In genomic region chr15:28184166-28184565, GRCh38 we compare ENCODE assay signal across 21 cellular contexts.
A peak's percentile ranks its signal among the peaks of the same experiment; 100 is the strongest.
DNase-seq lines count a peak whose midpoint lies in the region; ATAC-seq and TF ChIP-seq lines count a peak whose summit lies in the region.
"Had no signal": no experiment of that assay in that cellular context is flagged by ENCODE, and none has a peak within 500 bp of the region (broad histone marks: within the 10 kb centered on the region; RNA-seq: fewer than 3 reads in every experiment).

No MANE protein-coding gene starts in this region.

- peak; percentile 37 for DNase-seq in AG08396 (ENCODE audit: low spot score)
- DNase-seq in HCEC 1CT = peak; percentile 1
- DNase-seq in choroid plexus epithelial cell (ENCODE audit: low read depth) = peak; percentile 30
- peak; percentile 14 for DNase-seq in mesenchymal stem cell
- DNase-seq in NCI-H2171 treated with DMSO at 0.1 percent for 48 hours (lab: John Stamatoyannopoulos, UW) = no peak
- DNase-seq in activated CD4-positive, alpha-beta T cell treated with anti-CD3 and anti-CD28 coated beads for 1 hour = no peak
- DNase-seq in upper lobe of right lung = no peak
- no peak for DNase-seq in NCI-H69 (lab: John Stamatoyannopoulos, UW)
- DNase-seq: 8988T; Calu3; CD8-positive, alpha-beta T cell; DMS53; KG1; MV-4-11; NCI-H1694 treated with DMSO at 0.1 percent for 48 hours; NCI-H510A; NCI-H774; OCI-M1; SHP77 had no signal

- no peak overlapping the region for H4K91ac ChIP-seq in mesenchymal stem cell (ENCODE audit: low read length)

- no peak overlapping the region for H3K4me2 ChIP-seq in mesenchymal stem cell (ENCODE audit: low read length, poor library complexity, severe bottlenecking)
- H3K4me2 ChIP-seq: BLaER1 treated with 17β-estradiol and CSF1 and Interleukin-3, amounts not matched to agents 10 nM and 100 nM had no signal

- H3K4ac ChIP-seq in mesenchymal stem cell (ENCODE audit: low read depth in 1 of 2, low read length in 2 of 2) = no peak overlapping the region

- intact Hi-C loops in upper lobe of right lung (cut with DNase I) = no loop called here

- H3K9me3 ChIP-seq in mesenchymal stem cell (ENCODE audit: control insufficient read depth, low read length) (no peaks in the 10 kb centered on the region), upper lobe of right lung (no peaks in the 10 kb centered on the region)
- H3K9me3 ChIP-seq: BLaER1 treated with 17β-estradiol and CSF1 and Interleukin-3, amounts not matched to agents 10 nM and 100 nM had no signal

- H3K23ac ChIP-seq in mesenchymal stem cell (ENCODE audit: low read length in 2 of 2) = no peak overlapping the region

- ATAC-seq in upper lobe of right lung = no peak
- ATAC-seq: CD8-positive, alpha-beta T cell; HepG2 had no signal

- H3K36me3 ChIP-seq in mesenchymal stem cell (ENCODE audit: control insufficient read depth in 1 of 2, insufficient read depth in 2 of 2, low read depth in 1 of 2, low read length in 2 of 2) (peaks cover 27 to 88% of the 10 kb centered on the region in 2 experiments), upper lobe of right lung (peaks cover 76% of the 10 kb centered on the region)

- H2AK5ac ChIP-seq in mesenchymal stem cell (ENCODE audit: low read length, severe bottlenecking) = no peak overlapping the region

- H4K8ac ChIP-seq in mesenchymal stem cell (ENCODE audit: low read length) = no peak overlapping the region

- H2BK5ac ChIP-seq in mesenchymal stem cell (ENCODE audit: low read depth, low read length, poor library complexity, severe bottlenecking) = no peak overlapping the region

- H2BK15ac ChIP-seq in mesenchymal stem cell (ENCODE audit: low read depth, poor library complexity, severe bottlenecking) = no peak overlapping the region

- H3K27me3 ChIP-seq in mesenchymal stem cell (ENCODE audit: control insufficient read depth in 1 of 2, insufficient read depth in 1 of 2, low read length in 2 of 2) = no peaks in the 10 kb centered on the region
- H3K27me3 ChIP-seq in upper lobe of right lung = no peaks in the 10 kb centered on the region
- H3K27me3 ChIP-seq: BLaER1 treated with 17β-estradiol and CSF1 and Interleukin-3, amounts not matched to agents 10 nM and 100 nM had no signal

- H3K79me1 ChIP-seq in mesenchymal stem cell (replicated peaks; ENCODE audit: low read length, poor library complexity, severe bottlenecking) = peaks cover 15% of the 10 kb centered on the region

- no peak overlapping the region for H2BK120ac ChIP-seq in mesenchymal stem cell (ENCODE audit: low read depth, low read length)

- H3K18ac ChIP-seq in mesenchymal stem cell (ENCODE audit: low read depth in 1 of 2, low read length in 2 of 2) = no peak overlapping the region

- H3K14ac ChIP-seq in mesenchymal stem cell (ENCODE audit: low read length in 2 of 2) = no peak overlapping the region

- H3K4me3 ChIP-seq in choroid plexus epithelial cell (ENCODE audit: low read depth, low read length) (no peak overlapping the region), mesenchymal stem cell (ENCODE audit: insufficient read depth in 1 of 2, low read depth in 1 of 2, low read length in 2 of 2) (no peak overlapping the region), upper lobe of right lung (no peak overlapping the region)
- H3K4me3 ChIP-seq: BLaER1 treated with 17β-estradiol and CSF1 and Interleukin-3, amounts not matched to agents 10 nM and 100 nM had no signal

- H3K4me1 ChIP-seq in mesenchymal stem cell (ENCODE audit: control insufficient read depth, insufficient read depth, low read depth, low read length) (no peaks in the 10 kb centered on the region), upper lobe of right lung (no peaks in the 10 kb centered on the region)
- H3K4me1 ChIP-seq: BLaER1 treated with 17β-estradiol and CSF1 and Interleukin-3, amounts not matched to agents 10 nM and 100 nM had no signal

- no peak overlapping the region for H2AFZ ChIP-seq in mesenchymal stem cell (ENCODE audit: low read depth, low read length)

- no peak overlapping the region for H2BK12ac ChIP-seq in mesenchymal stem cell (ENCODE audit: low read length in 2 of 2)

- TF ChIP-seq CTCF in choroid plexus epithelial cell (conservative IDR thresholded peaks at IDR 0.05; ENCODE audit: low read depth, low read length) (no peak), upper lobe of right lung (IDR thresholded peaks at IDR 0.05) (no peak)

- H3K27ac ChIP-seq in mesenchymal stem cell (ENCODE audit: low read length, poor library complexity, severe bottlenecking) (no peak overlapping the region), upper lobe of right lung (no peak overlapping the region)
- H3K27ac ChIP-seq: BLaER1 treated with 17β-estradiol and CSF1 and Interleukin-3, amounts not matched to agents 10 nM and 100 nM had no signal

- H3K9ac ChIP-seq in mesenchymal stem cell (ENCODE audit: low read length) = no peak overlapping the region
- H3K9ac ChIP-seq: BLaER1 treated with 17β-estradiol and CSF1 and Interleukin-3, amounts not matched to agents 10 nM and 100 nM had no signal

- 88% methylated on average over 1 of the region's 2 CpGs for WGBS in mesenchymal stem cell

Comparison
In these comparisons a context has a peak if more than half of its experiments do, and no peak if none do; other contexts are left out.
1. DNase-seq: peak in AG08396 (single experiment), HCEC 1CT (single experiment), choroid plexus epithelial cell (single experiment) and mesenchymal stem cell (single experiment); none in NCI-H2171 treated with DMSO at 0.1 percent for 48 hours (single experiment), activated CD4-positive, alpha-beta T cell treated with anti-CD3 and anti-CD28 coated beads for 1 hour (single experiment), upper lobe of right lung (single experiment) and NCI-H69 (single experiment).